ENCODE assay signal across 8 cellular contexts in the genomic region with DNA sequence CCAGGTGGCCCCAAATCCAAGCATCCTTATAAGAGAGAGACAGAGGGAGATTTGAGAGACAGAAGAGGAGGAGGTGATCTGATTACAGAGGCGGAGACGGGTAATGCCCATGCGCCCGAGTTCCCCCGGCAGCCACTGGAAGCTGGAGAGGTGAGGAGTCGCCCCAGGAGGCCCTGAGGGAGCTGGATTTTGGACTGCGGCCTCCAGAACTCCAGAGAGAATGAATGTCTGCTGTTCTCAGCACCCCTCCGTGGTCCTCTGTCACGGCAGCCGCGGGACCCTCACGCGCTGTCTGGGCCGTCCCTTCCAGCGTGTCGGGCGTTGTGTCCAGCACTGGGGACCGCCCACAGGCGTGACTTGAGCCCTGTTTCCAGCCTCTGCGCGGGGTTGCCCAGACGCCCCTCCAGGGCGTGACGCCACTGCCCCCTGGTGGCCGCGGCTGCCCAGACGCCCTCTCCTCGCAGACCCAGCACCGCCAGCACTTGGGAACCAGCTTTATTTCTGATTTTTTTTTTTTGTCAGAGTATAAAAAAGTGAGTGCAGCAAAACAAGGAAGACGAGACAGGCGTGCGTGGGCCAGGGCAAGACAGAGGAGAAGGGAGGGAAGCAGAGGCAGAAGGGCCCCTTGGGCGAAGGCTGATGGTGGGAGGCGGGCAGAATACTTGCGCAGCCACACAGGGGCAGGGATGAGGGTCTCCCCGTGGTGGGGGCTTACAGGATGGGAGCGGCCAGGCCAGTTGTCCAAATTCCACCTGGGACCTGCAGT. TPM values are rescaled to one million over a fixed set of nuclear protein-coding genes. Genes with fewer than 3 reads are reported as not detected.
DNase-seq lines count a peak whose midpoint lies in the region; ATAC-seq and TF ChIP-seq lines count a peak whose summit lies in the region.

No MANE protein-coding gene starts in this region.

- no peaks in the 10 kb centered on the region for H3K9me2 ChIP-seq in Loucy (replicated peaks; ENCODE audit: low read depth, low read length)

- H3K4me3 ChIP-seq in Loucy (ENCODE audit: low read length, poor library complexity, severe bottlenecking) (no peak overlapping the region), gastroesophageal sphincter (peak overlapping the region in 1 of 2 donors; percentile 44), neutrophil (ENCODE audit: low read depth in 1 of 2, low read length in 1 of 2) (no peak overlapping the region), thymus (ENCODE audit: low read length) (no peak overlapping the region)

- TF ChIP-seq CTCF in GM10266 (IDR thresholded peaks at IDR 0.05; ENCODE audit: control insufficient read depth, insufficient read depth, low read depth, missing control alignments) (peak; percentile 96), Loucy (conservative IDR thresholded peaks at IDR 0.05; ENCODE audit: low read length) (peak; percentile 95), gastroesophageal sphincter (IDR thresholded peaks at IDR 0.05) (peak in 3 of 4 experiments; percentile 97 to 100 (median 97)), neutrophil (IDR thresholded peaks at IDR 0.05) (peak; percentile 92)

- DNase-seq in GM10266 (ENCODE audit: extremely low spot score) (peak; percentile 89), SK-MEL-5 (ENCODE audit: low read depth, low spot score) (peak; percentile 89)
- DNase-seq in activated naive CD4-positive, alpha-beta T cell treated with anti-CD3 and anti-CD28 coated beads, Interleukin-2, amount 50 U/mL, for 16 hours = peak; percentile 81

- WGBS in gastroesophageal sphincter (ENCODE audit: low coverage in 1 of 2), 2 donors = 0 to 8% methylated on average over 3 to 7 of the region's 37 CpGs
- 29% methylated on average over 37 of the region's 37 CpGs for WGBS in thymus

- no peaks in the 10 kb centered on the region for H3K9me3 ChIP-seq in Loucy (ENCODE audit: insufficient read depth, low read depth, low read length)
- no peaks in the 10 kb centered on the region for H3K9me3 ChIP-seq in gastroesophageal sphincter
- no peaks in the 10 kb centered on the region for H3K9me3 ChIP-seq in neutrophil
- no peaks in the 10 kb centered on the region for H3K9me3 ChIP-seq in thymus (ENCODE audit: control insufficient read depth)

- H4K20me1 ChIP-seq in Loucy (ENCODE audit: insufficient read depth, low read length, poor library complexity, severe bottlenecking) = no peaks in the 10 kb centered on the region

- H3K79me2 ChIP-seq in Loucy (ENCODE audit: insufficient read depth, low read length) = peaks cover 11% of the 10 kb centered on the region; the same call in 1 of the 2 replicates

- no peak for TF ChIP-seq POLR2A in gastroesophageal sphincter (IDR thresholded peaks at IDR 0.05)

- in situ Hi-C loops in SK-MEL-5 (cut with HindIII; ENCODE audit: low pct_unique_long_range_greater_than_20kb, low sequenced_read_pairs) = no loop called here

- H3K4me2 ChIP-seq in Loucy (ENCODE audit: low read depth, low read length, poor library complexity, severe bottlenecking) = no peak overlapping the region

- H3K27me3 ChIP-seq in Loucy (ENCODE audit: insufficient read depth, low read length, poor library complexity, severe bottlenecking) (no peaks in the 10 kb centered on the region), gastroesophageal sphincter (no peaks in the 10 kb centered on the region), neutrophil (peaks cover 31% of the 10 kb centered on the region), thymus (ENCODE audit: control insufficient read depth, insufficient read depth) (peaks cover 2% of the 10 kb centered on the region)

- TF ChIP-seq EP300 in gastroesophageal sphincter (IDR thresholded peaks at IDR 0.05) = no peak

- H3K4me1 ChIP-seq in Loucy (ENCODE audit: insufficient read depth, low read length, poor library complexity, severe bottlenecking) (peaks cover 27% of the 10 kb centered on the region), gastroesophageal sphincter (peaks cover 0 to 39% (median 21%) of the 10 kb centered on the region in 3 donors), neutrophil (ENCODE audit: control insufficient read depth in 1 of 2, insufficient read depth in 1 of 2, low read depth in 1 of 2, low read length in 1 of 2) (peaks cover 13 to 25% of the 10 kb centered on the region in 2 experiments), thymus (ENCODE audit: control insufficient read depth, insufficient read depth, low read length) (peaks cover 13% of the 10 kb centered on the region)

- H3K27ac ChIP-seq in gastroesophageal sphincter (peak overlapping the region in 3 of 4 donors; percentile 69 to 71 (median 70)), neutrophil (no peak overlapping the region), thymus (ENCODE audit: low read depth) (peak overlapping the region; percentile 3)

- H3K36me3 ChIP-seq in Loucy (ENCODE audit: insufficient read depth, low read length) = no peaks in the 10 kb centered on the region
- no peaks in the 10 kb centered on the region for H3K36me3 ChIP-seq in gastroesophageal sphincter
- no peaks in the 10 kb centered on the region for H3K36me3 ChIP-seq in neutrophil
- peaks cover 9% of the 10 kb centered on the region for H3K36me3 ChIP-seq in thymus (ENCODE audit: control insufficient read depth, insufficient read depth)

- ATAC-seq in gastroesophageal sphincter (peak; percentile 85), GM21367 (IDR thresholded peaks at IDR 0.05; ENCODE audit: unreplicated experiment) (no peak)

- H3K9ac ChIP-seq in Loucy (ENCODE audit: low read depth, low read length, poor library complexity, severe bottlenecking) = no peak overlapping the region

- no peak overlapping the region for H2AFZ ChIP-seq in Loucy (ENCODE audit: low read length)

- H3F3A ChIP-seq in Loucy (ENCODE audit: low read depth) = no peaks in the 10 kb centered on the region

RNA-seq across cellular contexts. Expression of a gene that starts 4.1 kb away (rescaled TPM):
- 8.5 and 8.9 TPM in 2 replicates for total RNA-seq in SK-MEL-5 (2014; rRNA removed; shearing (Covaris generic))
- polyA plus RNA-seq in SK-MEL-5 (2015; cell fraction: cytosol; rRNA removed) = 14.1 and 18.5 TPM in 2 replicates
- polyA plus RNA-seq in SK-MEL-5 (2015; cell fraction: nucleus; rRNA removed) = 50.0 and 59.8 TPM in 2 replicates
- total RNA-seq in gastroesophageal sphincter = 10 to 100 TPM in 2 of 4 donors, 1 to 10 TPM in 2; 9.0 to 13.8 (median 10.0) TPM
- 13.4 TPM for polyA plus RNA-seq in thymus

RNA-seq across cellular contexts. Expression of a gene that starts 5.6 kb away (rescaled TPM):
- not detected in 2 replicates for total RNA-seq in SK-MEL-5 (2014; rRNA removed; shearing (Covaris generic))
- polyA plus RNA-seq in SK-MEL-5 (2015; cell fraction: cytosol; rRNA removed) = 0.37 TPM in 1 of 2 replicates, not detected in the other
- 0.30 and 0.75 TPM in 2 replicates for polyA plus RNA-seq in SK-MEL-5 (2015; cell fraction: nucleus; rRNA removed)
- total RNA-seq in gastroesophageal sphincter = 1 to 10 TPM in 2 of 4 donors, under 1 TPM in 2; 0.62 to 4.6 (median 1.9) TPM
- 10.5 TPM for polyA plus RNA-seq in thymus

RNA-seq across cellular contexts. Expression of a gene that starts 7.1 kb away (rescaled TPM):
- total RNA-seq in SK-MEL-5 (2014; rRNA removed; shearing (Covaris generic)) = 63.7 and 71.3 TPM in 2 replicates
- 57.6 and 75.3 TPM in 2 replicates for polyA plus RNA-seq in SK-MEL-5 (2015; cell fraction: cytosol; rRNA removed)
- polyA plus RNA-seq in SK-MEL-5 (2015; cell fraction: nucleus; rRNA removed) = 38.8 and 42.9 TPM in 2 replicates
- 10 to 100 TPM; 53.7 to 73.0 (median 67.6) TPM for total RNA-seq in gastroesophageal sphincter
- 56.1 TPM for polyA plus RNA-seq in thymus

RNA-seq across cellular contexts. Expression of a gene that starts 17.6 kb away (rescaled TPM):
- total RNA-seq in SK-MEL-5 (2014; rRNA removed; shearing (Covaris generic)) = 21.5 and 23.2 TPM in 2 replicates
- 24.1 and 25.0 TPM in 2 replicates for polyA plus RNA-seq in SK-MEL-5 (2015; cell fraction: cytosol; rRNA removed)
- polyA plus RNA-seq in SK-MEL-5 (2015; cell fraction: nucleus; rRNA removed) = 208 TPM in 2 replicates
- total RNA-seq in gastroesophageal sphincter = 10 to 100 TPM; 19.8 to 27.7 (median 22.6) TPM
- polyA plus RNA-seq in thymus = 51.8 TPM
